8 cellular contexts compared by ENCODE assay signal in the genomic region with DNA sequence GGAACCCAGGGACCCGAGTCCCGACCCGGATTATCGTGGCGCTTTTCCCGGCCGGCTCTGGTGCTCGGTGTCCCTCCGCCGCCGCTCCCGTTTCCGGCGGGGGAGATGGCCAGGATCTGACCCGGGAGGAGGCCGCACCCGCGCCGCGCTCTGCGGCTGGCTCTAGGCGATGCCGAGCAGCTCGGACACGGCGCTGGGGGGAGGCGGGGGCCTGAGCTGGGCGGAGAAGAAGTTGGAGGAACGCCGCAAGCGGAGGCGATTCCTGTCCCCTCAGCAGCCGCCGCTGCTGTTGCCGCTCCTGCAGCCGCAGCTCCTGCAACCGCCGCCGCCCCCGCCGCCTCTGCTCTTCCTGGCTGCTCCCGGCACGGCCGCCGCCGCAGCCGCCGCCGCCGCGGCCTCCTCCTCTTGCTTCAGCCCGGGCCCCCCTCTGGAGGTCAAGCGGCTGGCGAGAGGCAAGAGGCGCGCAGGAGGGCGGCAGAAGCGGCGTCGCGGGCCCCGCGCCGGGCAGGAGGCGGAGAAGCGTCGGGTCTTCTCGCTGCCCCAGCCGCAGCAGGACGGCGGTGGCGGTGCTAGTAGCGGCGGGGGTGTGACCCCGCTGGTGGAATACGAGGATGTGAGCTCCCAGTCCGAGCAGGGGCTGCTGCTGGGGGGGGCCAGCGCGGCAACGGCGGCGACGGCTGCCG. TPM values are rescaled to one million over a fixed set of nuclear protein-coding genes. Genes with fewer than 3 reads are reported as not detected.
DNase-seq lines count a peak whose midpoint lies in the region; ATAC-seq and TF ChIP-seq lines count a peak whose summit lies in the region.

No MANE protein-coding gene starts in this region.

- peaks cover 16% of the 10 kb centered on the region for H3K27me3 Mint-ChIP-seq in endothelial cell (ENCODE audit: unreplicated experiment)

- peaks cover 33% of the 10 kb centered on the region for H3K4me1 ChIP-seq in mononuclear cell (ENCODE audit: insufficient read depth, low read length)

- H3K36me3 Mint-ChIP-seq in endothelial cell (ENCODE audit: low read depth, unreplicated experiment) = peaks cover 12% of the 10 kb centered on the region

- TF ChIP-seq POLR2A in NB4 (IDR thresholded peaks at IDR 0.05; ENCODE audit: extremely low read depth, insufficient read length) = no peak

- DNase-seq in NCI-H1417 (lab: John Stamatoyannopoulos, UW) = peak; percentile 41 to 86 (median 80)
- DNase-seq in NCI-H1417 treated with DMSO at 0.1 percent for 48 hours (lab: John Stamatoyannopoulos, UW) = no peak
- DNase-seq in NB4 (ENCODE audit: low read depth) = peak; percentile 83
- peak; percentile 76 for DNase-seq in activated CD8-positive, alpha-beta memory T cell treated with anti-CD3 and anti-CD28 coated beads, Interleukin-2, amount 50 U/mL, for 48 hours
- DNase-seq in endothelial cell (ENCODE audit: low spot score) = peak; percentile 60
- peak; percentile 15 for DNase-seq in stimulated activated CD8-positive, alpha-beta memory T cell treated with anti-CD3 and anti-CD28 coated beads, Interleukin-4, amount 100 ng/mL, for 24 hours (ENCODE audit: low read depth)

- H3K27me3 ChIP-seq in mononuclear cell (ENCODE audit: insufficient read depth, low read length) = no peaks in the 10 kb centered on the region

- H3K4me1 Mint-ChIP-seq in endothelial cell (ENCODE audit: unreplicated experiment) = peaks cover 27% of the 10 kb centered on the region

- H3K4me3 ChIP-seq in NB4 (ENCODE audit: low read depth, low read length) = peak overlapping the region; percentile 94
- peak overlapping the region; percentile 93 for H3K4me3 ChIP-seq in mononuclear cell (ENCODE audit: low read length)

- H3K9me3 ChIP-seq in mononuclear cell (ENCODE audit: low read depth, low read length) = no peaks in the 10 kb centered on the region

- H3K9me3 Mint-ChIP-seq in endothelial cell (ENCODE audit: unreplicated experiment) = no peaks in the 10 kb centered on the region

- peak overlapping the region; percentile 85 for H3K4me3 Mint-ChIP-seq in endothelial cell (ENCODE audit: unreplicated experiment)

- no peak for ATAC-seq in GM18909 (IDR thresholded peaks at IDR 0.05; ENCODE audit: poor library complexity, unreplicated experiment)

- no peak for TF ChIP-seq CTCF in NB4 (IDR thresholded peaks at IDR 0.05; ENCODE audit: low read depth, low read length)
- TF ChIP-seq CTCF in endothelial cell (IDR thresholded peaks at IDR 0.05; ENCODE audit: unreplicated experiment) = no peak

- H3K27ac Mint-ChIP-seq in endothelial cell (ENCODE audit: unreplicated experiment) = no peak overlapping the region

RNA-seq across cellular contexts. Expression of gene CDK13, which starts 0.6 kb away (rescaled TPM):
- total RNA-seq in endothelial cell (ENCODE audit: unreplicated experiment) (52.9 TPM), mononuclear cell (140 TPM)
